In genomic region chr10:104035107-104035816, GRCh38 we compare ENCODE assay signal across 2 cellular contexts.
A peak's percentile ranks its signal among the peaks of the same experiment; 100 is the strongest.
TF ChIP-seq lines count a peak whose summit lies in the region.

No MANE protein-coding gene starts in this region.

TF ChIP-seq in HEK293, 187 proteins besides CTCF, POLR2A, EP300 and RAD21 (continued from another document):
- TF ChIP-seq ZNF157 (tag by site-specific recombination; IDR thresholded peaks at IDR 0.05) (no peak), YY2 (tag by site-specific recombination; IDR thresholded peaks at IDR 0.05) (no peak), GLIS2 (tag by site-specific recombination; IDR thresholded peaks at IDR 0.05) (peak; percentile 33; the same call in 1 of the 2 replicates), ZNF654 (tag by site-specific recombination; IDR thresholded peaks at IDR 0.05; ENCODE audit: low read depth) (no peak), GLIS1 (tag by site-specific recombination; IDR thresholded peaks at IDR 0.05) (peak; percentile 57), ZNF23 (tag by site-specific recombination; IDR thresholded peaks at IDR 0.05; ENCODE audit: borderline replicate concordance) (no peak), ZNF26 (tag by site-specific recombination; IDR thresholded peaks at IDR 0.05) (no peak)

TF ChIP-seq in H1, 55 proteins besides CTCF, POLR2A, EP300 and RAD21 (continued from another document):
- TF ChIP-seq CEBPB (IDR thresholded peaks at IDR 0.05; ENCODE audit: low read depth, low read length) (no peak), MAX (IDR thresholded peaks at IDR 0.05) (no peak), RFX5 (IDR thresholded peaks at IDR 0.05; ENCODE audit: borderline replicate concordance, low read depth, low read length) (no peak), SIRT6 (IDR thresholded peaks at IDR 0.05; ENCODE audit: low read length) (no peak)
